Comparison of ENCODE assay signal across 27 cellular contexts in the genomic region with DNA sequence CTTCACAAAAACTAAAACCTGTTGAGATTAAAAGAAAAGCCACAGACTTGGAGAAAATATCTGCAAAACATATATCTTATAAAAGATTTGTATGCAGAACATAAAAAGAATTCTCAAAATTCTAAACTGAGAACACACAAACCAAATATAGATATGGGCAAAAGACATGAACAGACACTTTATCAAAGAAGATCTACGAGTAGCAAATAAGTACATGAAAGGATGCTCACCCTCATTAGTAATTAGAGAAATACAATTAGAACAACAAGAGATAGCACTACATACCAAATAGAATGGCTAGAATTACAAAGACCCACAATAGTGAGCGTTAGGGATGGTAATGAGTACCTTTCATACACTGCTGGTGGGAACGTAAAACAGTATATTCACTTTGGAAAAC.
"Had no signal": no experiment of that assay in that cellular context is flagged by ENCODE, and none has a peak within 500 bp of the region (broad histone marks: within the 10 kb centered on the region; RNA-seq: fewer than 3 reads in every experiment).

No MANE protein-coding gene starts in this region.

- H3K27me3 ChIP-seq: ascending aorta, cardiac muscle cell had no signal

- H3K4me1 ChIP-seq: ascending aorta had no signal

- DNase-seq: activated B cell treated with CpG ODN at 0.5 μM for 24 hours; activated CD4-positive, alpha-beta memory T cell treated with anti-CD3 and anti-CD28 coated beads for 36 hours; activated CD4-positive, alpha-beta T cell treated with anti-CD3 and anti-CD28 coated beads for 4 hours; activated CD4-positive, alpha-beta T cell treated with anti-CD3 and anti-CD28 coated beads, Interleukin-2, amount 10 ng/mL, durations not matched to agents 24 days and 14 days; activated CD4-positive, alpha-beta T cell treated with anti-CD3 and anti-CD28 coated beads, Interleukin-2, amount 50 U/mL, for 1 hour; activated CD4-positive, alpha-beta T cell treated with anti-CD3 and anti-CD28 coated beads, Interleukin-2, amount 50 U/mL, for 4 hours; activated CD4-positive, CD25-positive, alpha-beta regulatory T cell treated with anti-CD3 and anti-CD28 coated beads, Interleukin-2, amount 50 U/mL, for 72 hours; activated CD8-positive, alpha-beta memory T cell treated with anti-CD3 and anti-CD28 coated beads, Interleukin-2, amount 50 U/mL, for 4 hours; activated CD8-positive, alpha-beta T cell treated with anti-CD3 and anti-CD28 coated beads for 36 hours; activated effector memory CD4-positive, alpha-beta T cell treated with Interleukin-2 at 50 U/mL for 16 hours; activated gamma-delta T cell; activated naive CD4-positive, alpha-beta T cell treated with anti-CD3 and anti-CD28 coated beads, Interleukin-2, amount 10 ng/mL, durations not matched to agents 7 days and 5 days; activated naive CD4-positive, alpha-beta T cell treated with Interleukin-2 at 50 U/mL for 16 hours; activated naive CD8-positive, alpha-beta T cell treated with anti-CD3 and anti-CD28 coated beads, Interleukin-2, amount 10 ng/mL, durations not matched to agents 7 days and 5 days; activated naive CD8-positive, alpha-beta T cell treated with anti-CD3 and anti-CD28 coated beads, Interleukin-2, amount 50 U/mL, for 24 hours; activated T-cell treated with anti-CD3 and anti-CD28 coated beads for 4 hours; activated T-cell treated with anti-CD3 and anti-CD28 coated beads, Interleukin-2, amount 50 U/mL, for 24 hours; activated T-cell treated with anti-CD3 and anti-CD28 coated beads, Interleukin-2, amount 50 U/mL, for 48 hours; amygdala; anterior cingulate cortex; caudate nucleus; cerebellar nuclear complex; T-helper 2 cell; T-helper 9 cell had no signal

- H3K4me3 ChIP-seq: ascending aorta, cardiac muscle cell had no signal

- H3K27ac ChIP-seq: ascending aorta, cardiac muscle cell, VCaP had no signal

- H3K36me3 ChIP-seq: ascending aorta, cardiac muscle cell had no signal

- ATAC-seq: activated CD8-positive, alpha-beta T cell treated with anti-CD3 and anti-CD28 coated beads for 36 hours; activated naive CD8-positive, alpha-beta T cell treated with anti-CD3 and anti-CD28 coated beads, Interleukin-2, amount 50 U/mL, for 24 hours had no signal

- H3K9me3 ChIP-seq: ascending aorta had no signal
